1 cellular context compared by ENCODE assay signal in genomic region chr16:68733570-68733969, GRCh38.
TF ChIP-seq lines count a peak whose summit lies in the region.

No MANE protein-coding gene starts in this region.

TF ChIP-seq in H1, 55 proteins besides CTCF, POLR2A, EP300 and RAD21:
- TF ChIP-seq CBX5 (IDR thresholded peaks at IDR 0.05; ENCODE audit: low read depth, low read length) = no peak
- TF ChIP-seq, protein P1, sequence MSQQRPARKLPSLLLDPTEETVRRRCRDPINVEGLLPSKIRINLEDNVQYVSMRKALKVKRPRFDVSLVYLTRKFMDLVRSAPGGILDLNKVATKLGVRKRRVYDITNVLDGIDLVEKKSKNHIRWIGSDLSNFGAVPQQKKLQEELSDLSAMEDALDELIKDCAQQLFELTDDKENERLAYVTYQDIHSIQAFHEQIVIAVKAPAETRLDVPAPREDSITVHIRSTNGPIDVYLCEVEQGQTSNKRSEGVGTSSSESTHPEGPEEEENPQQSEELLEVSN (IDR thresholded peaks at IDR 0.05) = 0 out of 2 replicates have a peak, but pooled peaks have one; percentile 30
